ENCODE assay signal across 1 cellular context in genomic region chr2:112607680-112608438, GRCh38.
TF ChIP-seq lines count a peak whose summit lies in the region.

No MANE protein-coding gene starts in this region.

TF ChIP-seq in K562, 482 proteins besides CTCF, POLR2A, EP300 and RAD21 (continued from another document):
- TF ChIP-seq USF2 (CRISPR knock-in tag; IDR thresholded peaks at IDR 0.05): no peak
- peak; percentile 78 for TF ChIP-seq PTTG1 (tag; IDR thresholded peaks at IDR 0.05; ENCODE audit: low read depth)
- TF ChIP-seq PTRF (tag; IDR thresholded peaks at IDR 0.05): 0 out of 2 replicates have a peak, but pooled peaks have one; percentile 21
- TF ChIP-seq KLF6 (CRISPR knock-in tag; IDR thresholded peaks at IDR 0.05; ENCODE audit: borderline replicate concordance): peak; percentile 70; the same call in 1 of the 2 replicates
- TF ChIP-seq BCL6 (CRISPR knock-in tag; IDR thresholded peaks at IDR 0.05): 0 out of 2 replicates have a peak, but pooled peaks have one; percentile 48
- 0 out of 2 replicates have a peak, but pooled peaks have one; percentile 50 for TF ChIP-seq ZNF311 (CRISPR knock-in tag; IDR thresholded peaks at IDR 0.05)
- peak in 1 of 2 experiments; percentile 66; a peak in 1 of 4 replicates for TF ChIP-seq TEAD1 (CRISPR knock-in tag; IDR thresholded peaks at IDR 0.05)
- no peak for TF ChIP-seq NR2C1 (IDR thresholded peaks at IDR 0.05)
- 0 out of 2 replicates have a peak, but pooled peaks have one; percentile 24 for TF ChIP-seq NR2C1 (tag; IDR thresholded peaks at IDR 0.05)
- TF ChIP-seq DMBX1 (CRISPR knock-in tag; IDR thresholded peaks at IDR 0.05; ENCODE audit: borderline replicate concordance): peak; percentile 54; the same call in 1 of the 2 replicates
- no peak for TF ChIP-seq TAF7 (tag; IDR thresholded peaks at IDR 0.05)
- TF ChIP-seq PTBP1 (IDR thresholded peaks at IDR 0.05; ENCODE audit: low read depth, low read length): no peak
- no peak for TF ChIP-seq CEBPZ (IDR thresholded peaks at IDR 0.05; ENCODE audit: borderline replicate concordance, low read depth, low read length)
- no peak for TF ChIP-seq TEAD4 (IDR thresholded peaks at IDR 0.05; ENCODE audit: low read length)
- TF ChIP-seq TEAD4 (CRISPR knock-in tag; IDR thresholded peaks at IDR 0.05; ENCODE audit: borderline replicate concordance): no peak
- TF ChIP-seq MAFF (IDR thresholded peaks at IDR 0.05; ENCODE audit: low read length): 0 out of 2 replicates have a peak, but pooled peaks have one; percentile 5
- no peak for TF ChIP-seq ZNF764 (CRISPR knock-in tag; IDR thresholded peaks at IDR 0.05; ENCODE audit: low read depth)
- peak; percentile 51; the same call in 1 of the 2 replicates for TF ChIP-seq CREB3 (tag; conservative IDR thresholded peaks at IDR 0.05; ENCODE audit: low read depth)
- no peak for TF ChIP-seq SRSF7 (optimal IDR thresholded peaks at IDR 0.05; ENCODE audit: low read depth, low read length)
- 0 out of 2 replicates have a peak, but pooled peaks have one; percentile 63 for TF ChIP-seq DDX20 (tag; IDR thresholded peaks at IDR 0.05; ENCODE audit: low read depth)
- TF ChIP-seq ZNF316 (IDR thresholded peaks at IDR 0.05): peak; percentile 52; the same call in 1 of the 2 replicates
- TF ChIP-seq PHB (CRISPR knock-in tag; IDR thresholded peaks at IDR 0.05): no peak
- 0 out of 2 replicates have a peak, but pooled peaks have one; percentile 20 for TF ChIP-seq SMAD4 (CRISPR knock-in tag; conservative IDR thresholded peaks at IDR 0.05)
- TF ChIP-seq PYGO2 (tag; IDR thresholded peaks at IDR 0.05): peak; percentile 22; the same call in 1 of the 2 replicates
- peak; percentile 18; the same call in 1 of the 2 replicates for TF ChIP-seq C11orf30 (IDR thresholded peaks at IDR 0.05; ENCODE audit: low read depth)
- TF ChIP-seq ZBTB5 (IDR thresholded peaks at IDR 0.05): no peak
- peak; percentile 58; the same call in 1 of the 2 replicates for TF ChIP-seq ZNF239 (CRISPR knock-in tag; IDR thresholded peaks at IDR 0.05)
- TF ChIP-seq SMAD3 (CRISPR knock-in tag; conservative IDR thresholded peaks at IDR 0.05): 0 out of 2 replicates have a peak, but pooled peaks have one; percentile 35
- TF ChIP-seq, protein P1, sequence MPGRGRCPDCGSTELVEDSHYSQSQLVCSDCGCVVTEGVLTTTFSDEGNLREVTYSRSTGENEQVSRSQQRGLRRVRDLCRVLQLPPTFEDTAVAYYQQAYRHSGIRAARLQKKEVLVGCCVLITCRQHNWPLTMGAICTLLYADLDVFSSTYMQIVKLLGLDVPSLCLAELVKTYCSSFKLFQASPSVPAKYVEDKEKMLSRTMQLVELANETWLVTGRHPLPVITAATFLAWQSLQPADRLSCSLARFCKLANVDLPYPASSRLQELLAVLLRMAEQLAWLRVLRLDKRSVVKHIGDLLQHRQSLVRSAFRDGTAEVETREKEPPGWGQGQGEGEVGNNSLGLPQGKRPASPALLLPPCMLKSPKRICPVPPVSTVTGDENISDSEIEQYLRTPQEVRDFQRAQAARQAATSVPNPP (IDR thresholded peaks at IDR 0.05; ENCODE audit: borderline replicate concordance, insufficient read depth, insufficient read length): no peak
- TF ChIP-seq POLR2H (tag; IDR thresholded peaks at IDR 0.05; ENCODE audit: low read depth): no peak
- TF ChIP-seq ARID2 (IDR thresholded peaks at IDR 0.05): no peak
TF ChIP-seq in K562: peak in this region for 18.
